Comparison of ENCODE assay signal across 11 cellular contexts in genomic region chr4:71550220-71551190, GRCh38.
A peak's percentile ranks its signal among the peaks of the same experiment; 100 is the strongest.
DNase-seq lines count a peak whose midpoint lies in the region; ATAC-seq, FAIRE-seq and TF ChIP-seq lines count a peak whose summit lies in the region.
"Had no signal": no experiment of that assay in that cellular context is flagged by ENCODE, and none has a peak within 500 bp of the region (broad histone marks: within the 10 kb centered on the region; RNA-seq: fewer than 3 reads in every experiment).

No MANE protein-coding gene starts in this region.

- ATAC-seq in GM18868 (IDR thresholded peaks at IDR 0.05; ENCODE audit: unreplicated experiment), result no peak

- intact Hi-C loops in kidney (cut with DNase I), result no loop called here

- no peaks in the 10 kb centered on the region for H3K36me3 ChIP-seq in kidney (ENCODE audit: control insufficient read depth in 1 of 2, insufficient read depth in 2 of 2, low read length in 2 of 2)
- H3K36me3 ChIP-seq: SJCRH30 had no signal

- no peaks in the 10 kb centered on the region for H3K9me3 ChIP-seq in kidney (ENCODE audit: control insufficient read depth in 1 of 2, low read length in 2 of 2)
- H3K9me3 ChIP-seq: SJCRH30 had no signal

- no peak overlapping the region for H3K27ac ChIP-seq in kidney (ENCODE audit: low read depth in 2 of 2, low read length in 2 of 2)
- H3K27ac ChIP-seq: SJCRH30 had no signal

- peak; percentile 8 for DNase-seq in NCI-H1694 treated with DMSO at 0.1 percent for 48 hours (lab: John Stamatoyannopoulos, UW)
- DNase-seq in NCI-H1694 (lab: John Stamatoyannopoulos, UW), result no peak
- peak; percentile 63 for DNase-seq in astrocyte of the cerebellum (ENCODE audit: low read depth)
- DNase-seq in kidney, result no peak
- peak; percentile 5 for DNase-seq in urothelium cell line (ENCODE audit: low spot score)
- no peak for DNase-seq in frontal cortex (ENCODE audit: low spot score in 2 of 2)
- no peak for DNase-seq in GM19240 (ENCODE audit: insufficient read length, low spot score)
- DNase-seq: activated CD8-positive, alpha-beta memory T cell treated with anti-CD3 and anti-CD28 coated beads for 24 hours; NCI-H2107; SJCRH30 had no signal

- TF ChIP-seq CTCF in astrocyte of the cerebellum (IDR thresholded peaks at IDR 0.05; ENCODE audit: low read depth, low read length, missing control alignments) (peak; percentile 31), kidney (IDR thresholded peaks at IDR 0.05; ENCODE audit: borderline replicate concordance, extremely low read depth, insufficient read depth) (no peak)

- FAIRE-seq in kidney (lab: Jason Lieb, UNC), result peak; percentile 37
- no peak for FAIRE-seq in urothelium cell line (lab: Jason Lieb, UNC)
- FAIRE-seq in frontal cortex (lab: Jason Lieb, UNC), result no peak

- H3K4me1 ChIP-seq in kidney (ENCODE audit: control insufficient read depth in 1 of 2, insufficient read depth in 1 of 2, low read depth in 1 of 2, low read length in 2 of 2), result no peaks in the 10 kb centered on the region
- H3K4me1 ChIP-seq: SJCRH30 had no signal

- in situ Hi-C loops in astrocyte of the cerebellum (cut with HindIII; ENCODE audit: low sequenced_read_pairs), result no loop called here

- no peak overlapping the region for H3K9ac ChIP-seq in kidney (ENCODE audit: low read length in 2 of 2)

- no peak overlapping the region for H3K4me3 ChIP-seq in astrocyte of the cerebellum (ENCODE audit: low read depth, low read length)
- no peak overlapping the region for H3K4me3 ChIP-seq in kidney (ENCODE audit: low read length in 2 of 2)
- H3K4me3 ChIP-seq: SJCRH30 had no signal

Comparison
In these comparisons a context has a peak if more than half of its experiments do, and no peak if none do; other contexts are left out.
1. DNase-seq: peak in NCI-H1694 treated with DMSO at 0.1 percent for 48 hours (single experiment), astrocyte of the cerebellum (single experiment) and urothelium cell line (single experiment); none in NCI-H1694 (single experiment), kidney (single experiment), frontal cortex (0 of 2) and GM19240 (single experiment).